28 cellular contexts compared by ENCODE assay signal in genomic region chr6:6365242-6365641, GRCh38. TPM values are rescaled to one million over a fixed set of nuclear protein-coding genes. Genes with fewer than 3 reads are reported as not detected.
"Had no signal": no experiment of that assay in that cellular context is flagged by ENCODE, and none has a peak within 500 bp of the region (broad histone marks: within the 10 kb centered on the region; RNA-seq: fewer than 3 reads in every experiment).

No MANE protein-coding gene starts in this region.

- H3K27ac ChIP-seq: colonic mucosa, coronary artery, dorsolateral prefrontal cortex, epithelial cell of prostate, esophagus muscularis mucosa, esophagus squamous epithelium, foreskin keratinocyte, gastrocnemius medialis, gastroesophageal sphincter, heart left ventricle, heart right ventricle had no signal

- H3K4me3 ChIP-seq: colonic mucosa, coronary artery, dorsolateral prefrontal cortex, esophagus muscularis mucosa, esophagus squamous epithelium, gastrocnemius medialis, gastroesophageal sphincter, heart left ventricle, heart right ventricle had no signal

- H3K4me1 ChIP-seq: colonic mucosa, esophagus muscularis mucosa, esophagus squamous epithelium, foreskin keratinocyte, gastrocnemius medialis, gastroesophageal sphincter, heart left ventricle, heart right ventricle had no signal

- H3K9me3 ChIP-seq: colonic mucosa, esophagus muscularis mucosa, esophagus squamous epithelium, gastrocnemius medialis, gastroesophageal sphincter, heart left ventricle, heart right ventricle had no signal

- DNase-seq: colonic mucosa; cortex of kidney; dermis blood vessel endothelial cell; effector CD4-positive, alpha-beta T cell; effector CD8-positive, alpha-beta T cell; effector memory CD4-positive, alpha-beta T cell; effector memory CD8-positive, alpha-beta T cell; endodermal cell; erythroblast; esophagus squamous epithelium; foreskin fibroblast; foreskin keratinocyte; foreskin melanocyte; gastrocnemius medialis; glutamatergic neuron; head of caudate nucleus; heart left ventricle; heart right ventricle had no signal

- H3K27me3 ChIP-seq: colonic mucosa, esophagus muscularis mucosa, esophagus squamous epithelium, foreskin keratinocyte, gastrocnemius medialis, gastroesophageal sphincter, heart left ventricle had no signal

- H3K36me3 ChIP-seq: colonic mucosa, esophagus muscularis mucosa, esophagus squamous epithelium, gastrocnemius medialis, gastroesophageal sphincter, heart left ventricle, heart right ventricle had no signal

RNA-seq across cellular contexts. Expression of gene F13A1, which starts 44.8 kb away (rescaled TPM):
- total RNA-seq: dermis blood vessel endothelial cell, dermis microvascular lymphatic vessel endothelial cell, endothelial cell of umbilical vein, fibroblast of lung, fibroblast of villous mesenchyme, foreskin keratinocyte, glomerular endothelial cell had no signal
- polyA plus RNA-seq: endothelial cell of umbilical vein, fibroblast of lung, foreskin keratinocyte had no signal
